13 cellular contexts compared by ENCODE assay signal in the genomic region with DNA sequence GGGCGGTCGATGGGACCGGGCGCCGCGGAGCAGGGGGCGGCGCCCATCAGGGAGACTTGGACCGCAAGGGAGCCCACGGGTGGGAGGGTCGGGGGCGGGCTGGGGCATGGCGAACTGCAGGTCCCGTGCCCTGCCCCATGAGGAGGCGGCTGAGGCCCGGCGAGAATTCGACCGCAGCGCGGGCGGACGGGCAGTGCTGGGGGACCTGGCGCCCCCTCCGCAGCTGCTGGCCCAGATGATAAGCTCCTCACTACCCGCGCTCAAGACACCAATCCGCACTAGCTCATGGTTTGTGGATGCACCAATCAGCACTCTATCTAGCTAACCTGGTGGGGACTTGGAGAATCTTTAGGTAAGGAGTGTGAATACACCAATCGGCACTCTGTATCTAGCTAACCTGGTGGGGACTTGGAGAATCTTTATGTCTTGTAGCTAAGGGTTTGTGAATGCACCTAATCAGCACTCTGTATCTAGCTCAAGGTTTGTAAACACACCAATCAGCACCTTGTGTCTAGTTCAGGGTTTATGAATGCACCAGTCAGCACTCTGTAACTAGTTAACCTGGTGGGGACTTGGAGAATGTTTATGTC. TPM values are rescaled to one million over a fixed set of nuclear protein-coding genes. Genes with fewer than 3 reads are reported as not detected.
DNase-seq lines count a peak whose midpoint lies in the region; ATAC-seq, FAIRE-seq and TF ChIP-seq lines count a peak whose summit lies in the region.
"Had no signal": no experiment of that assay in that cellular context is flagged by ENCODE, and none has a peak within 500 bp of the region (broad histone marks: within the 10 kb centered on the region; RNA-seq: fewer than 3 reads in every experiment).

No MANE protein-coding gene starts in this region.

- H3K36me3 ChIP-seq in BLaER1 (no peaks in the 10 kb centered on the region), tibial artery (no peaks in the 10 kb centered on the region), pancreas (no peaks in the 10 kb centered on the region), upper lobe of right lung (no peaks in the 10 kb centered on the region)
- H3K36me3 ChIP-seq in CD8-positive, alpha-beta T cell (ENCODE audit: insufficient read depth, low read length), result no peaks in the 10 kb centered on the region

- peaks cover 3% of the 10 kb centered on the region for H3K27me3 Mint-ChIP-seq in CD8-positive, alpha-beta T cell (ENCODE audit: low read depth)
- peaks cover 18% of the 10 kb centered on the region for H3K27me3 Mint-ChIP-seq in T-helper 1 cell treated with Interleukin-12 subunit alpha and Interleukin-12 subunit beta and Interleukin-4 antibody, amounts not matched to agents 30 μg/mL and 1 μg/mL, for 36 hours (ENCODE audit: low read depth)

- no peak overlapping the region for H3K9ac ChIP-seq in BLaER1

- no peak overlapping the region for H3K27ac Mint-ChIP-seq in CD8-positive, alpha-beta T cell
- peak overlapping the region; percentile 55 for H3K27ac Mint-ChIP-seq in T-helper 1 cell treated with Interleukin-12 subunit alpha and Interleukin-12 subunit beta and Interleukin-4 antibody, amounts not matched to agents 30 μg/mL and 1 μg/mL, for 36 hours

- H3K27me3 ChIP-seq in BLaER1 (no peaks in the 10 kb centered on the region), foreskin keratinocyte (peaks cover 24% of the 10 kb centered on the region), tibial artery (no peaks in the 10 kb centered on the region), pancreas (no peaks in the 10 kb centered on the region), upper lobe of right lung (peaks cover 6% of the 10 kb centered on the region)
- no peaks in the 10 kb centered on the region for H3K27me3 ChIP-seq in CD8-positive, alpha-beta T cell (ENCODE audit: insufficient read depth, low read length)

- no peak overlapping the region; the same call in 1 of the 2 replicates for H3K4me2 ChIP-seq in BLaER1

- H3K36me3 Mint-ChIP-seq in CD8-positive, alpha-beta T cell, result peaks cover 2% of the 10 kb centered on the region
- H3K36me3 Mint-ChIP-seq in T-helper 1 cell treated with Interleukin-12 subunit alpha and Interleukin-12 subunit beta and Interleukin-4 antibody, amounts not matched to agents 30 μg/mL and 1 μg/mL, for 36 hours (ENCODE audit: low read depth), result peaks cover 8% of the 10 kb centered on the region
- H3K36me3 Mint-ChIP-seq: IgD-negative memory B cell had no signal

- CTCF ChIA-PET in CD8-positive, alpha-beta T cell (lab: Charles Lee), result interaction anchor here (0.7 to 2.8 kb wide), 6 partner anchors 10 to 129 kb away, joined by 3 to 14 read pairs (median 4); no protein-coding TSS in a partner anchor

- peaks cover 5% of the 10 kb centered on the region for H3K9me3 Mint-ChIP-seq in CD8-positive, alpha-beta T cell
- peaks cover 17% of the 10 kb centered on the region for H3K9me3 Mint-ChIP-seq in T-helper 1 cell treated with Interleukin-12 subunit alpha and Interleukin-12 subunit beta and Interleukin-4 antibody, amounts not matched to agents 30 μg/mL and 1 μg/mL, for 36 hours

- H3K9me3 ChIP-seq in BLaER1 (peaks cover 26% of the 10 kb centered on the region), tibial artery (no peaks in the 10 kb centered on the region), pancreas (no peaks in the 10 kb centered on the region), upper lobe of right lung (no peaks in the 10 kb centered on the region)
- H3K9me3 ChIP-seq in CD8-positive, alpha-beta T cell (ENCODE audit: low read length), result no peaks in the 10 kb centered on the region

- no peaks in the 10 kb centered on the region for H4K20me1 ChIP-seq in BLaER1

- intact Hi-C loops in CD8-positive, alpha-beta T cell (cut with DNase I, micrococcal nuclease), result no loop called here
- intact Hi-C loops in tibial artery (cut with DNase I; ENCODE audit: low total_unique reads), result no loop called here
- intact Hi-C loops in pancreas (cut with DNase I), result no loop called here
- intact Hi-C loops in upper lobe of right lung (cut with DNase I), result no loop called here

- FAIRE-seq in pancreas (lab: Jason Lieb, UNC), result no peak
- FAIRE-seq: G401.6 had no signal

- H3K4me1 ChIP-seq in BLaER1 (peaks cover 13% of the 10 kb centered on the region), foreskin keratinocyte (no peaks in the 10 kb centered on the region), tibial artery (peaks cover 0 to 9% (median 3%) of the 10 kb centered on the region in 4 donors), pancreas (no peaks in the 10 kb centered on the region), upper lobe of right lung (no peaks in the 10 kb centered on the region)
- peaks cover 30% of the 10 kb centered on the region for H3K4me1 ChIP-seq in CD8-positive, alpha-beta T cell (ENCODE audit: insufficient read depth, low read length)

- no peak for ATAC-seq in CD8-positive, alpha-beta T cell
- ATAC-seq in foreskin keratinocyte (peak; percentile 34), pancreas (no peak), GM18519 (IDR thresholded peaks at IDR 0.05; ENCODE audit: low FRiP score, unreplicated experiment) (no peak), upper lobe of right lung (no peak)
- ATAC-seq: esophagus mucosa, left lobe of liver had no signal

- H3K4me1 Mint-ChIP-seq in CD8-positive, alpha-beta T cell (ENCODE audit: low read depth), result peaks cover 48% of the 10 kb centered on the region
- peaks cover 21% of the 10 kb centered on the region for H3K4me1 Mint-ChIP-seq in T-helper 1 cell treated with Interleukin-12 subunit alpha and Interleukin-12 subunit beta and Interleukin-4 antibody, amounts not matched to agents 30 μg/mL and 1 μg/mL, for 36 hours (ENCODE audit: low read depth)

- no peak for DNase-seq in CD8-positive, alpha-beta T cell
- DNase-seq in foreskin keratinocyte (no peak), tibial artery (no peak), pancreas (no peak), upper lobe of right lung (no peak)
- DNase-seq: NCI-H69 had no signal

- WGBS in pancreas, 2 donors, result 16 to 42% methylated on average over 22 to 29 of the region's 29 CpGs

- H3K4me3 ChIP-seq in BLaER1 (peak overlapping the region; percentile 52), tibial artery (no peak overlapping the region), pancreas (no peak overlapping the region), upper lobe of right lung (no peak overlapping the region)
- H3K4me3 ChIP-seq in CD8-positive, alpha-beta T cell (ENCODE audit: low read depth, low read length), result peak overlapping the region; percentile 28

- H3K4me3 Mint-ChIP-seq in CD8-positive, alpha-beta T cell, result peak overlapping the region; percentile 40
- peak overlapping the region; percentile 42 for H3K4me3 Mint-ChIP-seq in T-helper 1 cell treated with Interleukin-12 subunit alpha and Interleukin-12 subunit beta and Interleukin-4 antibody, amounts not matched to agents 30 μg/mL and 1 μg/mL, for 36 hours

- POLR2A ChIA-PET in CD8-positive, alpha-beta T cell (lab: Charles Lee), result interaction anchor here (1.0 to 5.3 kb wide), 12 partner anchors 10 to 1752 kb away, joined by 3 to 60 read pairs (median 4); a partner anchor contains a TSS

- H3K27ac ChIP-seq in BLaER1, result no peak overlapping the region
- H3K27ac ChIP-seq in CD8-positive, alpha-beta T cell (ENCODE audit: low read depth, low read length), result no peak overlapping the region
- H3K27ac ChIP-seq in foreskin keratinocyte, result no peak overlapping the region
- H3K27ac ChIP-seq in tibial artery, result no peak overlapping the region
- no peak overlapping the region for H3K27ac ChIP-seq in pancreas
- H3K27ac ChIP-seq in upper lobe of right lung, result no peak overlapping the region

- TF ChIP-seq CTCF in CD8-positive, alpha-beta T cell (IDR thresholded peaks at IDR 0.05), result no peak
- TF ChIP-seq CTCF in foreskin keratinocyte (conservative IDR thresholded peaks at IDR 0.05) (no peak), tibial artery (IDR thresholded peaks at IDR 0.05) (no peak), pancreas (IDR thresholded peaks at IDR 0.05) (no peak), upper lobe of right lung (IDR thresholded peaks at IDR 0.05) (no peak)

RNA-seq across cellular contexts. Expression of a gene that starts 38.5 kb away (rescaled TPM):
- total RNA-seq in CD8-positive, alpha-beta T cell, result 1 to 10 TPM; 7.8 to 9.4 TPM
- total RNA-seq in foreskin keratinocyte, result 50.9 and 60.1 TPM in 2 replicates
- 35.0 and 37.5 TPM in 2 replicates for polyA plus RNA-seq in foreskin keratinocyte
- total RNA-seq in pancreas, result 10 to 100 TPM; 24.1 to 33.6 (median 28.4) TPM
- polyA plus RNA-seq in pancreas, result 10 to 100 TPM; 41.8 to 43.3 TPM
- total RNA-seq in upper lobe of right lung, result 49.9 TPM

Comparison
In these comparisons a context has a peak if more than half of its experiments do, and no peak if none do; other contexts are left out.
1. H3K4me3 ChIP-seq: peak in BLaER1 (single experiment) and CD8-positive, alpha-beta T cell (single experiment); none in tibial artery (0 of 2), pancreas (0 of 4) and upper lobe of right lung (single experiment).